8 cellular contexts compared by ENCODE assay signal in the genomic region with DNA sequence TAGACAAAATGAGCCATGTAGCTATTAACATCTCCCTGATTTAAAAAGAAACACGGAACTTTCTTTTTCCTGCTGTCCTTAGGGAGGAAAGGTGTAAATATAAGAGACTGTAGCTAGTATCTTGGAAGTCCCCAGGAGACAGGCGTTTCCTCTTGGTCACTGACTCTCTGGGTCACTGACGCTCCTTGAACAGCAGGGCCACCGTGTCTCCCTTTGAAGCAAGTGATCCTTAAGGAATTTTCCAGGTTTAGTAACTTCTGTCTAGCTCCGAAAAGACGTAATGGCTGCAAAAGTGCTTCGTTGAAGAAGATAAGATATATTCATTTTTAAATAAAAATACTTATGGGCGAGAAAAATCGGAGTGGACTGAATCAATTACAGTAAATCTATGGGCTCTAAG. TPM values are rescaled to one million over a fixed set of nuclear protein-coding genes. Genes with fewer than 3 reads are reported as not detected.
A peak's percentile ranks its signal among the peaks of the same experiment; 100 is the strongest.
DNase-seq lines count a peak whose midpoint lies in the region; ATAC-seq and TF ChIP-seq lines count a peak whose summit lies in the region.

No MANE protein-coding gene starts in this region.

- peak overlapping the region; percentile 88 for H3K27ac ChIP-seq in stomach smooth muscle (ENCODE audit: low read length)

- H3K36me3 ChIP-seq in stomach smooth muscle (ENCODE audit: control insufficient read depth in 2 of 2, insufficient read depth in 2 of 2, low read length in 2 of 2): no peaks in the 10 kb centered on the region

- H3K4me1 ChIP-seq in stomach smooth muscle (ENCODE audit: control insufficient read depth, insufficient read depth, low read length): peaks cover 21% of the 10 kb centered on the region

- CTCF ChIA-PET in activated CD4-positive, alpha-beta T cell treated with anti-CD3 and anti-CD28 coated beads for 36 hours (lab: Charles Lee): interaction anchor here (0.5 to 5.2 kb wide), 40 partner anchors 8 to 1182 kb away, joined by 3 to 38 read pairs (median 4); partner anchors contain the start of genes CCIN and RECK
- CTCF ChIA-PET in activated CD8-positive, alpha-beta T cell treated with anti-CD3 and anti-CD28 coated beads for 36 hours (lab: Charles Lee): interaction anchor here (0.7 to 5.9 kb wide), 34 partner anchors 11 to 378 kb away, joined by 3 to 69 read pairs (median 4); partner anchors contain the start of genes CCIN, GNE and SPAG8

- no peaks in the 10 kb centered on the region for H3K9me3 ChIP-seq in stomach smooth muscle (ENCODE audit: control insufficient read depth in 2 of 2, low read length in 2 of 2)

- H3K36me3 Mint-ChIP-seq in activated CD4-positive, alpha-beta T cell treated with anti-CD3 and anti-CD28 coated beads for 36 hours (ENCODE audit: low read depth): peaks cover 25% of the 10 kb centered on the region
- H3K36me3 Mint-ChIP-seq in activated CD8-positive, alpha-beta T cell treated with anti-CD3 and anti-CD28 coated beads for 36 hours (ENCODE audit: low read depth): peaks cover 20% of the 10 kb centered on the region

- H3K4me3 Mint-ChIP-seq in activated CD4-positive, alpha-beta T cell treated with anti-CD3 and anti-CD28 coated beads for 36 hours: peak overlapping the region; percentile 95
- H3K4me3 Mint-ChIP-seq in activated CD8-positive, alpha-beta T cell treated with anti-CD3 and anti-CD28 coated beads for 36 hours: peak overlapping the region; percentile 94

- H3K9ac ChIP-seq in stomach smooth muscle (ENCODE audit: low read length in 2 of 2): peak overlapping the region; percentile 87

- POLR2A ChIA-PET in activated CD4-positive, alpha-beta T cell treated with anti-CD3 and anti-CD28 coated beads for 36 hours (lab: Charles Lee): interaction anchor here (0.6 to 1.9 kb wide), 9 partner anchors 13 to 211 kb away, joined by 3 to 8 read pairs (median 3); partner anchors contain the start of genes GLIPR2 and RNF38
- POLR2A ChIA-PET in activated CD8-positive, alpha-beta T cell treated with anti-CD3 and anti-CD28 coated beads for 36 hours (lab: Charles Lee): interaction anchor here (0.6 to 3.8 kb wide), 13 partner anchors 9 to 250 kb away, joined by 3 to 23 read pairs (median 5); no protein-coding TSS in a partner anchor

- H3K27ac Mint-ChIP-seq in activated CD4-positive, alpha-beta T cell treated with anti-CD3 and anti-CD28 coated beads for 36 hours: no peak overlapping the region
- H3K27ac Mint-ChIP-seq in activated CD8-positive, alpha-beta T cell treated with anti-CD3 and anti-CD28 coated beads for 36 hours: peak overlapping the region; percentile 90

- H3K27me3 Mint-ChIP-seq in activated CD4-positive, alpha-beta T cell treated with anti-CD3 and anti-CD28 coated beads for 36 hours: no peaks in the 10 kb centered on the region
- no peaks in the 10 kb centered on the region for H3K27me3 Mint-ChIP-seq in activated CD8-positive, alpha-beta T cell treated with anti-CD3 and anti-CD28 coated beads for 36 hours

- no peak for DNase-seq in activated CD4-positive, alpha-beta T cell treated with anti-CD3 and anti-CD28 coated beads for 36 hours
- no peak for DNase-seq in activated CD4-positive, alpha-beta T cell treated with anti-CD3 and anti-CD28 coated beads, Interleukin-2, amount 50 U/mL, for 4 hours
- DNase-seq in activated CD8-positive, alpha-beta T cell treated with anti-CD3 and anti-CD28 coated beads for 36 hours: no peak
- DNase-seq in inferior parietal cortex (ENCODE audit: extremely low spot score) (peak; percentile 30), cerebellar nuclear complex (lab: John Stamatoyannopoulos, UW) (no peak)

- ATAC-seq in activated CD4-positive, alpha-beta T cell treated with anti-CD3 and anti-CD28 coated beads for 36 hours: no peak
- no peak for ATAC-seq in activated CD8-positive, alpha-beta T cell treated with anti-CD3 and anti-CD28 coated beads for 36 hours
- no peak for ATAC-seq in GM18909 (IDR thresholded peaks at IDR 0.05; ENCODE audit: poor library complexity, unreplicated experiment)
- no peak for ATAC-seq in GM19452 (IDR thresholded peaks at IDR 0.05; ENCODE audit: unreplicated experiment)

- H3K27me3 ChIP-seq in stomach smooth muscle (ENCODE audit: control insufficient read depth in 1 of 2, insufficient read depth in 2 of 2, low read length in 2 of 2): no peaks in the 10 kb centered on the region

- H3K9me3 Mint-ChIP-seq in activated CD4-positive, alpha-beta T cell treated with anti-CD3 and anti-CD28 coated beads for 36 hours (ENCODE audit: low read depth): no peaks in the 10 kb centered on the region
- no peaks in the 10 kb centered on the region for H3K9me3 Mint-ChIP-seq in activated CD8-positive, alpha-beta T cell treated with anti-CD3 and anti-CD28 coated beads for 36 hours

- peak overlapping the region; percentile 85 to 97 for H3K4me3 ChIP-seq in stomach smooth muscle (ENCODE audit: low read length in 2 of 2)

- peaks cover 38% of the 10 kb centered on the region for H3K4me1 Mint-ChIP-seq in activated CD4-positive, alpha-beta T cell treated with anti-CD3 and anti-CD28 coated beads for 36 hours
- peaks cover 36% of the 10 kb centered on the region for H3K4me1 Mint-ChIP-seq in activated CD8-positive, alpha-beta T cell treated with anti-CD3 and anti-CD28 coated beads for 36 hours (ENCODE audit: low read depth)

- no peak for TF ChIP-seq CTCF in activated CD8-positive, alpha-beta T cell treated with anti-CD3 and anti-CD28 coated beads for 36 hours (IDR thresholded peaks at IDR 0.05)

- intact Hi-C loops in activated CD4-positive, alpha-beta T cell treated with anti-CD3 and anti-CD28 coated beads for 36 hours (cut with DNase I, micrococcal nuclease): loop anchor here (1.0 to 10.0 kb wide), 14 partner anchors 17 to 1295 kb away; partner anchors contain the start of genes GNE (in 2 of the 2), ATOSB (in 1 of the 2), CCDC107 (in 1 of the 2) and GLIPR2 (in 1 of the 2)
- intact Hi-C loops in activated CD8-positive, alpha-beta T cell treated with anti-CD3 and anti-CD28 coated beads for 36 hours (cut with micrococcal nuclease): no loop called here

RNA-seq across cellular contexts. Expression of gene CLTA, which starts 0.7 kb away (rescaled TPM):
- total RNA-seq in activated CD4-positive, alpha-beta T cell treated with anti-CD3 and anti-CD28 coated beads for 36 hours: 100 to 1,000 TPM; 123 to 133 TPM
- total RNA-seq in activated CD8-positive, alpha-beta T cell treated with anti-CD3 and anti-CD28 coated beads for 36 hours: 100 to 1,000 TPM; 116 to 119 TPM

RNA-seq across cellular contexts. Expression of gene CCIN, which starts 20.8 kb away (rescaled TPM):
- not detected for total RNA-seq in activated CD4-positive, alpha-beta T cell treated with anti-CD3 and anti-CD28 coated beads for 36 hours
- total RNA-seq in activated CD8-positive, alpha-beta T cell treated with anti-CD3 and anti-CD28 coated beads for 36 hours: not detected

RNA-seq across cellular contexts. Expression of gene GLIPR2, which starts 53.4 kb away (rescaled TPM):
- 10 to 100 TPM; 13.7 to 18.4 TPM for total RNA-seq in activated CD4-positive, alpha-beta T cell treated with anti-CD3 and anti-CD28 coated beads for 36 hours
- 10 to 100 TPM; 12.2 to 13.6 TPM for total RNA-seq in activated CD8-positive, alpha-beta T cell treated with anti-CD3 and anti-CD28 coated beads for 36 hours
